ENCODE assay signal across 1 cellular context in genomic region chr9:97394881-97395280, GRCh38.
TF ChIP-seq lines count a peak whose summit lies in the region.

No MANE protein-coding gene starts in this region.

TF ChIP-seq in HepG2, 621 proteins besides CTCF, POLR2A, EP300 and RAD21 (continued from another document):
- TF ChIP-seq MYPOP (CRISPR knock-in tag; IDR thresholded peaks at IDR 0.05): no peak
- no peak for TF ChIP-seq ZSCAN25 (CRISPR knock-in tag; IDR thresholded peaks at IDR 0.05)
- no peak for TF ChIP-seq CBFB (CRISPR knock-in tag; IDR thresholded peaks at IDR 0.05)
- no peak for TF ChIP-seq ZNF646 (CRISPR knock-in tag; IDR thresholded peaks at IDR 0.05)
- no peak for TF ChIP-seq ZFP36L2 (CRISPR knock-in tag; IDR thresholded peaks at IDR 0.05)
- no peak for TF ChIP-seq ZFP90 (CRISPR knock-in tag; IDR thresholded peaks at IDR 0.05; ENCODE audit: borderline replicate concordance)
- no peak for TF ChIP-seq MYNN (CRISPR knock-in tag; IDR thresholded peaks at IDR 0.05; ENCODE audit: low read depth)
- TF ChIP-seq HMGA1 (CRISPR knock-in tag; conservative IDR thresholded peaks at IDR 0.05): no peak
- TF ChIP-seq TFAP4 (IDR thresholded peaks at IDR 0.05; ENCODE audit: borderline replicate concordance, low read depth): peak; percentile 60; the same call in 1 of the 2 replicates
- no peak for TF ChIP-seq ZNF792 (CRISPR knock-in tag; IDR thresholded peaks at IDR 0.05)
- no peak for TF ChIP-seq ZNF879 (CRISPR knock-in tag; IDR thresholded peaks at IDR 0.05)
- no peak for TF ChIP-seq FOXM1 (CRISPR knock-in tag; IDR thresholded peaks at IDR 0.05)
- TF ChIP-seq MATR3 (CRISPR knock-in tag; IDR thresholded peaks at IDR 0.05): no peak
- TF ChIP-seq ZNF335 (CRISPR knock-in tag; IDR thresholded peaks at IDR 0.05): peak; percentile 57; the same call in 1 of the 2 replicates
- no peak for TF ChIP-seq SMARCE1 (IDR thresholded peaks at IDR 0.05; ENCODE audit: borderline replicate concordance)
- TF ChIP-seq PBX3 (CRISPR knock-in tag; IDR thresholded peaks at IDR 0.05; ENCODE audit: borderline replicate concordance): no peak
- no peak for TF ChIP-seq ZBTB7B (CRISPR knock-in tag; IDR thresholded peaks at IDR 0.05)
- no peak for TF ChIP-seq ZBTB38 (CRISPR knock-in tag; IDR thresholded peaks at IDR 0.05)
- TF ChIP-seq HNRNPLL (IDR thresholded peaks at IDR 0.05; ENCODE audit: low read depth, low read length, poor library complexity, severe bottlenecking): no peak
- no peak for TF ChIP-seq RFXAP (CRISPR knock-in tag; IDR thresholded peaks at IDR 0.05; ENCODE audit: borderline replicate concordance)
- TF ChIP-seq ZNF33A (CRISPR knock-in tag; IDR thresholded peaks at IDR 0.05; ENCODE audit: borderline replicate concordance): no peak
- TF ChIP-seq CREB1 (IDR thresholded peaks at IDR 0.05): no peak
- TF ChIP-seq CREB1 (CRISPR knock-in tag; IDR thresholded peaks at IDR 0.05): no peak
- TF ChIP-seq ZNF276 (CRISPR knock-in tag; IDR thresholded peaks at IDR 0.05; ENCODE audit: low read depth): no peak
- peak; percentile 93 for TF ChIP-seq PAXIP1 (CRISPR knock-in tag; conservative IDR thresholded peaks at IDR 0.05)
- TF ChIP-seq ZNF776 (CRISPR knock-in tag; IDR thresholded peaks at IDR 0.05): no peak
- TF ChIP-seq ZSCAN29 (CRISPR knock-in tag; conservative IDR thresholded peaks at IDR 0.05): no peak
- TF ChIP-seq ZNF557 (CRISPR knock-in tag; IDR thresholded peaks at IDR 0.05): no peak
- no peak for TF ChIP-seq U2AF1 (optimal IDR thresholded peaks at IDR 0.05; ENCODE audit: low read depth, low read length)
- no peak for TF ChIP-seq TARDBP (CRISPR knock-in tag; IDR thresholded peaks at IDR 0.05)
- TF ChIP-seq ATF7 (IDR thresholded peaks at IDR 0.05): no peak
- no peak for TF ChIP-seq ATF7 (CRISPR knock-in tag; IDR thresholded peaks at IDR 0.05)
- no peak for TF ChIP-seq HNRNPH1 (optimal IDR thresholded peaks at IDR 0.05; ENCODE audit: low read depth, low read length)
- TF ChIP-seq THYN1 (CRISPR knock-in tag; IDR thresholded peaks at IDR 0.05; ENCODE audit: borderline replicate concordance, low read depth): no peak
